In the genomic region with DNA sequence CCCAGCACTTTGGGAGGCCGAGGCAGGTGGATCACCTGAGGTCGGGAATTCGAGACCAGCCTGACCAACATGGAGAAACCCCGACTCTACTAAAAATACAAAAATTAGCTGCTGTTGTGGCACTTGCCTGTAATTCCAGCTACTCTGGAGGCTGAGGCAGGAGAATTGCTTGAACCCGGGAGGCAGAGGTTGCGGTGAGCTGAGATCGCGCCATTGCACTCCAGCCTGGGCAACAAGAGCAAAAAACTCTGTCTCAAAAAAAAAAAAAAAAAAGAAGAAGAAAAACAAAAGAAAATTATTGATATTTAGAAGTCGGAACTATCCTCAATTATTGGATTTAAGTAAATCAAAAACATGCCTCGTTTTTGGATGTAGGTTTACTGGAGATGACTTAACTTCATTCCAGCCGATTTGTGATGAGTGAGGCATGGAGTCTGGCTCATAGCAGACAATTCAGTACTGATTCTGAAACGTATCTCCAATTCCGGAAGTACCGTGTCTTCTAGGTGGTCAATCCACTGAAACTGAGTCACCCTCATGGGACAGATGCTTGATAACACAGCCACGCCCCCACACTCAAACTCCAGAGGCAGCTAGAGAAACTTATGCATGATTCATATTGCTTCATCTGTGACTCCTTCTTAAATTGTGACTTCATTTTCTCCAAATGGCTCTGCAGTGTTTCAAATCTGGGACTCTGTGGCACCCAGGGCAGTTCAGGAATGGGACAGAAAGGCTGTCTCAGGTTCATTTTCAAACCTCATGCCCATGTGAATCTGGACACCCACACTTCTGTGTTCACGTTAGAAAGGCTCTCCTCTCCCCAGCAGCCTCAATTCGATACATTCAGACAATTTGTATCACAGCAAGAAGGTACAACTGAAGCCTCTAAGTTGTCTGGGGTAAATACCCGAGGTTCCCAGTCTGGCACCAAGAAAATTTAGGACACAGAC, we compare ENCODE assay signal across 8 cellular contexts.
DNase-seq lines count a peak whose midpoint lies in the region; ATAC-seq and TF ChIP-seq lines count a peak whose summit lies in the region.

No MANE protein-coding gene starts in this region.

- H2AFZ ChIP-seq in neural progenitor cell (replicated peaks), result no peak overlapping the region

- no peak overlapping the region for H3K27ac Mint-ChIP-seq in activated T-helper 2 cell treated with anti-CD3 and anti-CD28 coated beads, Interferon-gamma antibody, Interleukin-2, Interleukin-4, amounts not matched to agents 10 μg/mL and 5 μg/mL and 100 μg/mL, durations not matched to agents 14 hours and 24 hours and 36 hours
- no peak overlapping the region for H3K27ac Mint-ChIP-seq in neural progenitor cell

- no peaks in the 10 kb centered on the region for H3K27me3 ChIP-seq in neural progenitor cell

- H3K4me1 Mint-ChIP-seq in activated T-helper 2 cell treated with anti-CD3 and anti-CD28 coated beads, Interferon-gamma antibody, Interleukin-2, Interleukin-4, amounts not matched to agents 10 μg/mL and 5 μg/mL and 100 μg/mL, durations not matched to agents 14 hours and 24 hours and 36 hours (ENCODE audit: low read depth), result peaks cover 9% of the 10 kb centered on the region
- H3K4me1 Mint-ChIP-seq in neural progenitor cell, result peaks cover 8% of the 10 kb centered on the region

- no peak overlapping the region for H3K27ac ChIP-seq in neural progenitor cell

- H3K27me3 Mint-ChIP-seq in activated T-helper 2 cell treated with anti-CD3 and anti-CD28 coated beads, Interferon-gamma antibody, Interleukin-2, Interleukin-4, amounts not matched to agents 10 μg/mL and 5 μg/mL and 100 μg/mL, durations not matched to agents 14 hours and 24 hours and 36 hours (ENCODE audit: low read depth), result peaks cover 36% of the 10 kb centered on the region
- peaks cover 8% of the 10 kb centered on the region for H3K27me3 Mint-ChIP-seq in neural progenitor cell (ENCODE audit: insufficient read depth, low read depth)

- CTCF ChIA-PET in AG04449 (lab: Yijun Ruan, JAX), result no interaction called here

- no peaks in the 10 kb centered on the region for H3K4me1 ChIP-seq in neural progenitor cell

- H3K9me3 Mint-ChIP-seq in activated T-helper 2 cell treated with anti-CD3 and anti-CD28 coated beads, Interferon-gamma antibody, Interleukin-2, Interleukin-4, amounts not matched to agents 10 μg/mL and 5 μg/mL and 100 μg/mL, durations not matched to agents 14 hours and 24 hours and 36 hours, result no peaks in the 10 kb centered on the region
- no peaks in the 10 kb centered on the region for H3K9me3 Mint-ChIP-seq in neural progenitor cell

- ATAC-seq in left colon, result no peak
- ATAC-seq in HG02763 (IDR thresholded peaks at IDR 0.05; ENCODE audit: unreplicated experiment), result no peak
- ATAC-seq in HG03045 (IDR thresholded peaks at IDR 0.05; ENCODE audit: unreplicated experiment), result no peak

- no peaks in the 10 kb centered on the region for H3F3A ChIP-seq in neural progenitor cell (ENCODE audit: low read depth)

- no peaks in the 10 kb centered on the region for H3K9me3 ChIP-seq in neural progenitor cell (ENCODE audit: low read depth)

- no peak overlapping the region for H3K4me3 Mint-ChIP-seq in activated T-helper 2 cell treated with anti-CD3 and anti-CD28 coated beads, Interferon-gamma antibody, Interleukin-2, Interleukin-4, amounts not matched to agents 10 μg/mL and 5 μg/mL and 100 μg/mL, durations not matched to agents 14 hours and 24 hours and 36 hours (ENCODE audit: low read depth)
- H3K4me3 Mint-ChIP-seq in neural progenitor cell, result no peak overlapping the region

- no peak for TF ChIP-seq CTCF in AG04449 (IDR thresholded peaks at IDR 0.05; ENCODE audit: insufficient read depth, low read length, missing control alignments)
- no peak for TF ChIP-seq CTCF in GM20000 (IDR thresholded peaks at IDR 0.05; ENCODE audit: extremely low read depth, missing control alignments)
- no peak for TF ChIP-seq CTCF in neural progenitor cell (IDR thresholded peaks at IDR 0.05)

- H3K36me3 ChIP-seq in neural progenitor cell, result no peaks in the 10 kb centered on the region

- no peaks in the 10 kb centered on the region for H4K20me1 ChIP-seq in neural progenitor cell (ENCODE audit: low read depth)

- POLR2A ChIA-PET in AG04449 (lab: Yijun Ruan, JAX), result no interaction called here

- DNase-seq in AG04449 (ENCODE audit: low read depth, low spot score), result peak; percentile 85
- DNase-seq in HK-2 (ENCODE audit: unreplicated experiment), result peak; percentile 28
- DNase-seq in activated T-helper 2 cell treated with anti-CD3 and anti-CD28 coated beads, Interferon-gamma antibody, Interleukin-2, Interleukin-4, amounts not matched to agents 10 μg/mL and 5 μg/mL and 100 μg/mL, durations not matched to agents 14 hours and 24 hours and 36 hours (ENCODE audit: low spot score), result peak; percentile 13
- DNase-seq in left colon, result peak; percentile 35 to 61
- DNase-seq in GM20000 (ENCODE audit: low spot score), result no peak
- no peak for DNase-seq in neural progenitor cell (ENCODE audit: low spot score)

- intact Hi-C loops in activated T-helper 2 cell treated with anti-CD3 and anti-CD28 coated beads, Interferon-gamma antibody, Interleukin-2, Interleukin-4, amounts not matched to agents 10 μg/mL and 5 μg/mL and 100 μg/mL, durations not matched to agents 14 hours and 24 hours and 36 hours (cut with micrococcal nuclease), result loop anchor here (5.0 kb wide), 2 partner anchors 144 to 181 kb away; no protein-coding TSS in a partner anchor
- intact Hi-C loops in left colon (cut with DNase I, micrococcal nuclease), result no loop called here

- no peak overlapping the region for H3K9ac ChIP-seq in neural progenitor cell

- no peaks in the 10 kb centered on the region for H3K36me3 Mint-ChIP-seq in activated T-helper 2 cell treated with anti-CD3 and anti-CD28 coated beads, Interferon-gamma antibody, Interleukin-2, Interleukin-4, amounts not matched to agents 10 μg/mL and 5 μg/mL and 100 μg/mL, durations not matched to agents 14 hours and 24 hours and 36 hours (ENCODE audit: low read depth)
- H3K36me3 Mint-ChIP-seq in neural progenitor cell, result no peaks in the 10 kb centered on the region

- H3K4me2 ChIP-seq in neural progenitor cell, result no peak overlapping the region

- H3K4me3 ChIP-seq in AG04449 (ENCODE audit: low read depth, low read length), result no peak overlapping the region; the same call in 1 of the 2 replicates
- H3K4me3 ChIP-seq in neural progenitor cell, result no peak overlapping the region

- H3K79me2 ChIP-seq in neural progenitor cell (ENCODE audit: low read depth), result no peaks in the 10 kb centered on the region

Comparison
In these comparisons a context has a peak if more than half of its experiments do, and no peak if none do; other contexts are left out.
1. DNase-seq: peak in AG04449 (single experiment), HK-2 (single experiment), activated T-helper 2 cell treated with anti-CD3 and anti-CD28 coated beads, Interferon-gamma antibody, Interleukin-2, Interleukin-4, amounts not matched to agents 10 μg/mL and 5 μg/mL and 100 μg/mL, durations not matched to agents 14 hours and 24 hours and 36 hours (single experiment) and left colon (2 of 2); none in GM20000 (single experiment) and neural progenitor cell (single experiment).